9 cellular contexts compared by ENCODE assay signal in genomic region chr6:40585661-40586269, GRCh38. TPM values are rescaled to one million over a fixed set of nuclear protein-coding genes. Genes with fewer than 3 reads are reported as not detected.
DNase-seq lines count a peak whose midpoint lies in the region; ATAC-seq lines count a peak whose summit lies in the region.
"Had no signal": no experiment of that assay in that cellular context is flagged by ENCODE, and none has a peak within 500 bp of the region (broad histone marks: within the 10 kb centered on the region; RNA-seq: fewer than 3 reads in every experiment).

No MANE protein-coding gene starts in this region.

- H3K36me3 ChIP-seq in CD8-positive, alpha-beta memory T cell (ENCODE audit: insufficient read depth, low read length) = no peaks in the 10 kb centered on the region
- H3K36me3 ChIP-seq in HUES6 (ENCODE audit: control insufficient read depth, insufficient read depth, low read length) = no peaks in the 10 kb centered on the region

- H3K4me1 Mint-ChIP-seq in CD8-positive, alpha-beta memory T cell = peaks cover 4 to 15% (median 7%) of the 10 kb centered on the region in 3 donors

- H3K4me3 ChIP-seq in CD8-positive, alpha-beta memory T cell (ENCODE audit: low read length) = no peak overlapping the region
- peak overlapping the region; percentile 72 for H3K4me3 ChIP-seq in HUES6 (ENCODE audit: low read depth, low read length)
- H3K4me3 ChIP-seq: mucosa of descending colon had no signal

- POLR2A ChIA-PET in CD8-positive, alpha-beta memory T cell (lab: Charles Lee) = no interaction called here

- H3K4me3 Mint-ChIP-seq in CD8-positive, alpha-beta memory T cell = peak overlapping the region; percentile 42 to 78 (median 61)

- H3K4me1 ChIP-seq in CD8-positive, alpha-beta memory T cell (ENCODE audit: insufficient read depth, low read length) = peaks cover 12% of the 10 kb centered on the region
- H3K4me1 ChIP-seq in HUES6 (ENCODE audit: control insufficient read depth, insufficient read depth, low read length) = peaks cover 20% of the 10 kb centered on the region

- peaks cover 4% of the 10 kb centered on the region for H3K27me3 ChIP-seq in CD8-positive, alpha-beta memory T cell (ENCODE audit: insufficient read depth, low read length, poor library complexity, severe bottlenecking)
- H3K27me3 ChIP-seq in HUES6 (ENCODE audit: control insufficient read depth, insufficient read depth, low read length) = peaks cover 52% of the 10 kb centered on the region

- H3K27me3 Mint-ChIP-seq in CD8-positive, alpha-beta memory T cell = peaks cover 20 to 47% of the 10 kb centered on the region in 2 donors

- peaks cover 0 to 1% (median 0%) of the 10 kb centered on the region in 5 donors for H3K9me3 Mint-ChIP-seq in CD8-positive, alpha-beta memory T cell

- no peaks in the 10 kb centered on the region for H3K9me3 ChIP-seq in CD8-positive, alpha-beta memory T cell (ENCODE audit: low read length)
- H3K9me3 ChIP-seq in HUES6 (ENCODE audit: control insufficient read depth, insufficient read depth, low read depth, low read length) = no peaks in the 10 kb centered on the region
- H3K9me3 ChIP-seq: mucosa of descending colon had no signal

- no peak for DNase-seq in CD8-positive, alpha-beta memory T cell
- DNase-seq in SHP77 treated with DMSO at 0.1 percent for 48 hours (lab: John Stamatoyannopoulos, UW) (peak; percentile 92), iPS-NIHi11 (ENCODE audit: low spot score) (peak; percentile 65), GM03348 (ENCODE audit: low spot score) (no peak)
- no peak for DNase-seq in activated CD8-positive, alpha-beta memory T cell treated with anti-CD3 and anti-CD28 coated beads, Interleukin-2, amount 50 U/mL, for 48 hours
- no peak for DNase-seq in stimulated activated CD8-positive, alpha-beta memory T cell treated with anti-CD3 and anti-CD28 coated beads, Interleukin-4, amount 100 ng/mL, for 48 hours
- DNase-seq: mucosa of descending colon had no signal

- H3K36me3 Mint-ChIP-seq in CD8-positive, alpha-beta memory T cell = no peaks in the 10 kb centered on the region

- CTCF ChIA-PET in CD8-positive, alpha-beta memory T cell (lab: Charles Lee) = no interaction called here

- H3K27ac Mint-ChIP-seq in CD8-positive, alpha-beta memory T cell = peak overlapping the region in 1 of 8 donors; percentile 77

- peak overlapping the region; percentile 1 for H3K9ac ChIP-seq in HUES6 (ENCODE audit: low read length)

- ATAC-seq in GM21825 (IDR thresholded peaks at IDR 0.05; ENCODE audit: unreplicated experiment) = no peak
- ATAC-seq: mucosa of descending colon had no signal

- no peak overlapping the region for H3K27ac ChIP-seq in CD8-positive, alpha-beta memory T cell (ENCODE audit: low read depth, low read length)
- no peak overlapping the region for H3K27ac ChIP-seq in HUES6 (ENCODE audit: low read depth, low read length)

RNA-seq across cellular contexts. Expression of gene LRFN2, which starts 1.4 kb away (rescaled TPM):
- total RNA-seq in CD8-positive, alpha-beta memory T cell = not detected
- polyA plus RNA-seq in CD8-positive, alpha-beta memory T cell = 0.29 TPM

Comparison
In these comparisons a context has a peak if more than half of its experiments do, and no peak if none do; other contexts are left out.
1. DNase-seq: peak in SHP77 treated with DMSO at 0.1 percent for 48 hours (single experiment) and iPS-NIHi11 (single experiment); none in CD8-positive, alpha-beta memory T cell (0 of 5), GM03348 (single experiment), activated CD8-positive, alpha-beta memory T cell treated with anti-CD3 and anti-CD28 coated beads, Interleukin-2, amount 50 U/mL, for 48 hours (single experiment) and stimulated activated CD8-positive, alpha-beta memory T cell treated with anti-CD3 and anti-CD28 coated beads, Interleukin-4, amount 100 ng/mL, for 48 hours (single experiment).